ENCODE assay signal across 14 cellular contexts in genomic region chr18:36158261-36158867, GRCh38. TPM values are rescaled to one million over a fixed set of nuclear protein-coding genes. Genes with fewer than 3 reads are reported as not detected.
DNase-seq lines count a peak whose midpoint lies in the region; ATAC-seq, FAIRE-seq and TF ChIP-seq lines count a peak whose summit lies in the region.
"Had no signal": no experiment of that assay in that cellular context is flagged by ENCODE, and none has a peak within 500 bp of the region (broad histone marks: within the 10 kb centered on the region; RNA-seq: fewer than 3 reads in every experiment).

No MANE protein-coding gene starts in this region.

- no peak overlapping the region for H2AK5ac ChIP-seq in mesendoderm (ENCODE audit: low read length)

- H3K36me3 Mint-ChIP-seq in Calu3 (ENCODE audit: insufficient read depth, unreplicated experiment) = peaks cover 13% of the 10 kb centered on the region

- no peak overlapping the region for H3K23ac ChIP-seq in mesendoderm (ENCODE audit: low read length)

- H3K27me3 ChIP-seq in ACC112 (ENCODE audit: insufficient read depth, low read length) (no peaks in the 10 kb centered on the region), mesendoderm (ENCODE audit: insufficient read depth, low read length, poor library complexity) (no peaks in the 10 kb centered on the region)

- intact Hi-C loops in Calu3 (cut with micrococcal nuclease; ENCODE audit: unreplicated experiment) = no loop called here

- no peak overlapping the region for H3K18ac ChIP-seq in mesendoderm (ENCODE audit: low read length)

- H3K79me2 ChIP-seq in ACC112 (ENCODE audit: control insufficient read depth, insufficient read depth, low read length, unreplicated experiment) (no peaks in the 10 kb centered on the region), mesendoderm (ENCODE audit: control insufficient read depth, insufficient read depth, low read length) (no peaks in the 10 kb centered on the region)

- no peak overlapping the region for H4K8ac ChIP-seq in mesendoderm (ENCODE audit: low read depth, low read length)

- H2AFZ ChIP-seq in ACC112 (ENCODE audit: low read length, unreplicated experiment) = no peak overlapping the region

- no peak overlapping the region for H3K4me3 ChIP-seq in ACC112 (ENCODE audit: low read depth, low read length)
- no peak overlapping the region for H3K4me3 ChIP-seq in mesendoderm (ENCODE audit: low read length)
- H3K4me3 ChIP-seq: psoas muscle had no signal

- BruUV-seq in Calu3 (replicated peaks; lab: Mats Ljungman, UMichigan) = no TSS peak

- H3K56ac ChIP-seq in mesendoderm (ENCODE audit: low read length) = no peak overlapping the region

- H3K4me1 Mint-ChIP-seq in Calu3 (ENCODE audit: low read depth, unreplicated experiment) = no peaks in the 10 kb centered on the region

- peak; percentile 74 for FAIRE-seq in H54 (lab: Jason Lieb, UNC)
- FAIRE-seq: urothelium cell line had no signal

- H3K4me1 ChIP-seq in ACC112 (ENCODE audit: control insufficient read depth, insufficient read depth, low read length, unreplicated experiment) = peaks cover 16% of the 10 kb centered on the region
- H3K4me1 ChIP-seq in mesendoderm (ENCODE audit: control insufficient read depth, low read depth, low read length) = no peaks in the 10 kb centered on the region
- H3K4me1 ChIP-seq: psoas muscle had no signal

- H2BK120ac ChIP-seq in mesendoderm (ENCODE audit: low read depth, low read length) = no peak overlapping the region

- DNase-seq in H54 (ENCODE audit: insufficient read length, low spot score) (peak; percentile 15), astrocyte of the hippocampus (ENCODE audit: low read depth, low spot score) (peak; percentile 54), inferior parietal cortex (ENCODE audit: extremely low spot score) (peak; percentile 6), Calu3 (no peak), Kasumi-1 (lab: John Stamatoyannopoulos, UW) (no peak), mesendoderm (no peak)
- DNase-seq: CD4-positive, alpha-beta memory T cell; effector memory CD8-positive, alpha-beta T cell; NCI-H2171 treated with DMSO at 0.1 percent for 48 hours; PC-3; psoas muscle had no signal

- CTCF ChIA-PET in Calu3 (lab: Charles Lee) = interaction anchor here (0.6 kb wide), 1 partner anchor 86 kb away, joined by 5 read pairs; no protein-coding TSS in a partner anchor

- no peak for TF ChIP-seq CTCF in Calu3 (IDR thresholded peaks at IDR 0.05; ENCODE audit: unreplicated experiment)

- no peak overlapping the region for H3K27ac Mint-ChIP-seq in Calu3 (ENCODE audit: unreplicated experiment)

- no peaks in the 10 kb centered on the region for H3K27me3 Mint-ChIP-seq in Calu3 (ENCODE audit: unreplicated experiment)
- H3K27me3 Mint-ChIP-seq: CD4-positive, alpha-beta memory T cell; effector memory CD8-positive, alpha-beta T cell had no signal

- H3K27ac ChIP-seq in ACC112 (ENCODE audit: low read depth, low read length) = peak overlapping the region; percentile 80
- H3K27ac ChIP-seq in mesendoderm (ENCODE audit: low read depth, low read length) = no peak overlapping the region
- H3K27ac ChIP-seq: psoas muscle had no signal

- ATAC-seq in HG03025 (IDR thresholded peaks at IDR 0.05; ENCODE audit: low FRiP score, unreplicated experiment) = no peak
- ATAC-seq: effector memory CD8-positive, alpha-beta T cell; PC-3; psoas muscle had no signal

- H3K9ac ChIP-seq in mesendoderm (ENCODE audit: low read length) = no peak overlapping the region

- no CpG with 5 or more reads among the region's 5 CpGs for WGBS in mesendoderm (ENCODE audit: extremely low coverage, insufficient coverage, low lambda C conversion rate)

- H3K36me3 ChIP-seq in ACC112 (ENCODE audit: insufficient read depth, low read length) = peaks cover 41% of the 10 kb centered on the region
- H3K36me3 ChIP-seq in mesendoderm (ENCODE audit: control insufficient read depth, insufficient read depth, low read length) = peaks cover 5% of the 10 kb centered on the region

- H2BK5ac ChIP-seq in mesendoderm (ENCODE audit: low read length) = no peak overlapping the region

- H3K9me3 Mint-ChIP-seq in Calu3 (ENCODE audit: low read depth, unreplicated experiment) = no peaks in the 10 kb centered on the region
- H3K9me3 Mint-ChIP-seq: effector memory CD8-positive, alpha-beta T cell had no signal

- no peak overlapping the region for H2BK15ac ChIP-seq in mesendoderm (replicated peaks; ENCODE audit: low read depth)

- no peak overlapping the region for H3K4me2 ChIP-seq in mesendoderm (ENCODE audit: low read length)

- no peak overlapping the region for H3K4me3 Mint-ChIP-seq in Calu3 (ENCODE audit: low read depth, unreplicated experiment)
- H3K4me3 Mint-ChIP-seq: CD4-positive, alpha-beta memory T cell; effector memory CD8-positive, alpha-beta T cell had no signal

- H3K79me1 ChIP-seq in mesendoderm (ENCODE audit: low read length) = no peaks in the 10 kb centered on the region

- no peak for TF ChIP-seq POLR2A in H54 (IDR thresholded peaks at IDR 0.05; ENCODE audit: low read depth, low read length)

- H4K5ac ChIP-seq in mesendoderm (ENCODE audit: low read length) = no peak overlapping the region

- H3K4ac ChIP-seq in mesendoderm (ENCODE audit: low read depth, low read length) = no peak overlapping the region

RNA-seq across cellular contexts. Expression of gene ELP2, which starts 28.7 kb away (rescaled TPM):
- 75.8 and 82.2 TPM in 2 replicates for total RNA-seq in Calu3 (2022)
- polyA plus RNA-seq in mesendoderm (2013, experiment 1 of 2) = 98.4 TPM
- 97.3 TPM for polyA plus RNA-seq in mesendoderm (2013, experiment 2 of 2)

RNA-seq across cellular contexts. Expression of gene MOCOS, which starts 28.9 kb away (rescaled TPM):
- 24.5 and 25.7 TPM in 2 replicates for total RNA-seq in Calu3 (2022)
- polyA plus RNA-seq in mesendoderm (2013, experiment 1 of 2) = 1.1 TPM
- 1.2 TPM for polyA plus RNA-seq in mesendoderm (2013, experiment 2 of 2)

RNA-seq across cellular contexts. Expression of gene SLC39A6, which starts 29.2 kb away (rescaled TPM):
- total RNA-seq in Calu3 (2022) = 54.4 and 62.9 TPM in 2 replicates
- 17.2 TPM for polyA plus RNA-seq in mesendoderm (2013, experiment 1 of 2)
- polyA plus RNA-seq in mesendoderm (2013, experiment 2 of 2) = 18.0 TPM

Comparison
In these comparisons a context has a peak if more than half of its experiments do, and no peak if none do; other contexts are left out.
1. DNase-seq: peak in H54 (single experiment), astrocyte of the hippocampus (single experiment) and inferior parietal cortex (single experiment); none in Calu3 (single experiment), Kasumi-1 (0 of 2) and mesendoderm (single experiment).